2 cellular contexts compared by ENCODE assay signal in the genomic region with DNA sequence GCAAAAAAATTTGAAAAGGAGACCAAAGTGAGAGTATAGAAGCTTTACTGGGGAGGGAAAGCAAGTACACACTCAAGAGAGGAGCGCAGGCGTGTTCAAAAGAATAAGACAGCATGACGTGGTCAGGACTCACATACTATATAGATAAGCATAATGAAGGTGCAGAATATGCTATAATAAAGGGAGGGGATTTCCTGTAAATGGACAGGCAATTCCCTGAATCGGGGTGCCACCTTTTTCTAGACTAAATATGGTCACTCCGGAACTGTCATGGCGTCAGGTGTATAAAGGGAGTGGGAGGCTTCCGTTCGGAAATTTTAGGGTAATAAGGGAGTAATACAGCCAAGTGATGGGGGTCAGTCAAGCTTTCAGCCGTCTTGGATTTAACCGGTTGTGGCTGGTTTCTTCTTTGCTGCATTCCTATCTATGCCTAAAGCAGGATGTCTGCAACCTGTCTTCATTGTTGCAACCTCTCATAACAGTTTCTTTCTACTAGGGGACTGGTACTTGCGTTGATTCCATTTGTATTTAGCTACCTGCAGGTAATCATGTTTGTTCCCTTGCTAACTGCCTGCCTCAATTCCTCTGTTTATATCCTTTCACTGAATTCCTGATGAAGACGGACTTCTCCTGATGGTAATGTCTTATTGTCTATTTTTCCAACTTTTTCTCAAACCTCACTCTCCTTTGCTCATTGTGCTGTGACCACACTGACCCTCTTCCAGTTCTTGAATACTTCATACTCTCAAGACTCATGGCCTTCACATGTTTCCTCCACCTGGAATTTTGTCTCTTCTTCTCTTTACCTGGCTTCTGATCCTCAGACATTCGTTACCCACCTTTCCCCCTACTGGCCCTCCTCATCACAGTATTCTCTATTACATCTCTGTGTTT.
TF ChIP-seq lines count a peak whose summit lies in the region.

No MANE protein-coding gene starts in this region.

TF ChIP-seq in GM23338, 12 proteins besides CTCF, POLR2A, EP300 and RAD21:
- TF ChIP-seq, protein P1, sequence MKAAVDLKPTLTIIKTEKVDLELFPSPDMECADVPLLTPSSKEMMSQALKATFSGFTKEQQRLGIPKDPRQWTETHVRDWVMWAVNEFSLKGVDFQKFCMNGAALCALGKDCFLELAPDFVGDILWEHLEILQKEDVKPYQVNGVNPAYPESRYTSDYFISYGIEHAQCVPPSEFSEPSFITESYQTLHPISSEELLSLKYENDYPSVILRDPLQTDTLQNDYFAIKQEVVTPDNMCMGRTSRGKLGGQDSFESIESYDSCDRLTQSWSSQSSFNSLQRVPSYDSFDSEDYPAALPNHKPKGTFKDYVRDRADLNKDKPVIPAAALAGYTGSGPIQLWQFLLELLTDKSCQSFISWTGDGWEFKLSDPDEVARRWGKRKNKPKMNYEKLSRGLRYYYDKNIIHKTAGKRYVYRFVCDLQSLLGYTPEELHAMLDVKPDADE (IDR thresholded peaks at IDR 0.05), result no peak
TF ChIP-seq in GM23338: peak in this region for 0.

TF ChIP-seq in K562, 482 proteins besides CTCF, POLR2A, EP300 and RAD21 (continues in another document):
- TF ChIP-seq POLR2H (tag; IDR thresholded peaks at IDR 0.05; ENCODE audit: low read depth) (peak; percentile 92), CREB1 (IDR thresholded peaks at IDR 0.05) (peak; percentile 45; the same call in 1 of the 2 replicates), CREB1 (CRISPR knock-in tag; IDR thresholded peaks at IDR 0.05) (no peak), ZNF584 (CRISPR knock-in tag; IDR thresholded peaks at IDR 0.05; ENCODE audit: low read depth) (0 out of 2 replicates have a peak, but pooled peaks have one; percentile 37), RUNX1 (IDR thresholded peaks at IDR 0.05; ENCODE audit: low read depth) (no peak), POLR2AphosphoS2 (IDR thresholded peaks at IDR 0.05; ENCODE audit: low read length) (0 out of 2 replicates have a peak, but pooled peaks have one; percentile 38), HDAC3 (IDR thresholded peaks at IDR 0.05; ENCODE audit: borderline replicate concordance, partially characterized antibody) (no peak), CCNT2 (IDR thresholded peaks at IDR 0.05; ENCODE audit: borderline replicate concordance, extremely low read depth, insufficient read length, low read depth, low read length) (no peak), TAF1 (IDR thresholded peaks at IDR 0.05; ENCODE audit: control insufficient read depth, extremely low read depth, insufficient read depth, low read length, severe bottlenecking) (peak; percentile 37), HIVEP1 (CRISPR knock-in tag; IDR thresholded peaks at IDR 0.05) (no peak), POLR2G (IDR thresholded peaks at IDR 0.05; ENCODE audit: low read depth, low read length) (0 out of 2 replicates have a peak, but pooled peaks have one; percentile 36), C11orf30 (IDR thresholded peaks at IDR 0.05; ENCODE audit: low read depth) (0 out of 2 replicates have a peak, but pooled peaks have one; percentile 24), MEIS2 (IDR thresholded peaks at IDR 0.05; ENCODE audit: partially characterized antibody) (peak; percentile 25), ZNF785 (CRISPR knock-in tag; IDR thresholded peaks at IDR 0.05) (no peak), BRD9 (IDR thresholded peaks at IDR 0.05; ENCODE audit: low read depth, partially characterized antibody) (peak; percentile 14), ZNF324 (CRISPR knock-in tag; IDR thresholded peaks at IDR 0.05) (no peak), NONO (IDR thresholded peaks at IDR 0.05; ENCODE audit: low read depth in 2 of 2, low read length in 1 of 2) (no peak), TAF9B (IDR thresholded peaks at IDR 0.05; ENCODE audit: partially characterized antibody) (peak; percentile 36), ZNF316 (IDR thresholded peaks at IDR 0.05) (0 out of 2 replicates have a peak, but pooled peaks have one; percentile 12), ATF7 (IDR thresholded peaks at IDR 0.05) (peak; percentile 67; the same call in 1 of the 2 replicates), ZBTB7A (IDR thresholded peaks at IDR 0.05; ENCODE audit: borderline replicate concordance, control insufficient read depth, low read depth, low read length) (no peak), NR1H2 (CRISPR knock-in tag; IDR thresholded peaks at IDR 0.05) (no peak), ESRRB (CRISPR knock-in tag; IDR thresholded peaks at IDR 0.05; ENCODE audit: borderline replicate concordance) (no peak), HNRNPUL1 (IDR thresholded peaks at IDR 0.05; ENCODE audit: low read length) (no peak), KLF16 (IDR thresholded peaks at IDR 0.05) (peak; percentile 73; the same call in 1 of the 2 replicates), RNF2 (IDR thresholded peaks at IDR 0.05) (peak; percentile 79), JUND (IDR thresholded peaks at IDR 0.05; ENCODE audit: borderline replicate concordance, low read depth, low read length) (peak; percentile 58; the same call in 1 of the 2 replicates), JUND (tag; IDR thresholded peaks at IDR 0.05; ENCODE audit: borderline replicate concordance, low read depth, low read length) (no peak; the same call in 2 of the 3 replicates), MTA1 (IDR thresholded peaks at IDR 0.05; ENCODE audit: borderline replicate concordance) (no peak), KLF6 (CRISPR knock-in tag; IDR thresholded peaks at IDR 0.05; ENCODE audit: borderline replicate concordance) (no peak), ETV1 (tag; conservative IDR thresholded peaks at IDR 0.05; ENCODE audit: low read depth) (peak; percentile 91), ELF1 (tag; IDR thresholded peaks at IDR 0.05) (0 out of 2 replicates have a peak, but pooled peaks have one; percentile 20)
- TF ChIP-seq, protein P2, sequence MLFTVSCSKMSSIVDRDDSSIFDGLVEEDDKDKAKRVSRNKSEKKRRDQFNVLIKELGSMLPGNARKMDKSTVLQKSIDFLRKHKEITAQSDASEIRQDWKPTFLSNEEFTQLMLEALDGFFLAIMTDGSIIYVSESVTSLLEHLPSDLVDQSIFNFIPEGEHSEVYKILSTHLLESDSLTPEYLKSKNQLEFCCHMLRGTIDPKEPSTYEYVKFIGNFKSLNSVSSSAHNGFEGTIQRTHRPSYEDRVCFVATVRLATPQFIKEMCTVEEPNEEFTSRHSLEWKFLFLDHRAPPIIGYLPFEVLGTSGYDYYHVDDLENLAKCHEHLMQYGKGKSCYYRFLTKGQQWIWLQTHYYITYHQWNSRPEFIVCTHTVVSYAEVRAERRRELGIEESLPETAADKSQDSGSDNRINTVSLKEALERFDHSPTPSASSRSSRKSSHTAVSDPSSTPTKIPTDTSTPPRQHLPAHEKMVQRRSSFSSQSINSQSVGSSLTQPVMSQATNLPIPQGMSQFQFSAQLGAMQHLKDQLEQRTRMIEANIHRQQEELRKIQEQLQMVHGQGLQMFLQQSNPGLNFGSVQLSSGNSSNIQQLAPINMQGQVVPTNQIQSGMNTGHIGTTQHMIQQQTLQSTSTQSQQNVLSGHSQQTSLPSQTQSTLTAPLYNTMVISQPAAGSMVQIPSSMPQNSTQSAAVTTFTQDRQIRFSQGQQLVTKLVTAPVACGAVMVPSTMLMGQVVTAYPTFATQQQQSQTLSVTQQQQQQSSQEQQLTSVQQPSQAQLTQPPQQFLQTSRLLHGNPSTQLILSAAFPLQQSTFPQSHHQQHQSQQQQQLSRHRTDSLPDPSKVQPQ (CRISPR knock-in tag; IDR thresholded peaks at IDR 0.05; ENCODE audit: borderline replicate concordance), result no peak
- TF ChIP-seq, protein P3, sequence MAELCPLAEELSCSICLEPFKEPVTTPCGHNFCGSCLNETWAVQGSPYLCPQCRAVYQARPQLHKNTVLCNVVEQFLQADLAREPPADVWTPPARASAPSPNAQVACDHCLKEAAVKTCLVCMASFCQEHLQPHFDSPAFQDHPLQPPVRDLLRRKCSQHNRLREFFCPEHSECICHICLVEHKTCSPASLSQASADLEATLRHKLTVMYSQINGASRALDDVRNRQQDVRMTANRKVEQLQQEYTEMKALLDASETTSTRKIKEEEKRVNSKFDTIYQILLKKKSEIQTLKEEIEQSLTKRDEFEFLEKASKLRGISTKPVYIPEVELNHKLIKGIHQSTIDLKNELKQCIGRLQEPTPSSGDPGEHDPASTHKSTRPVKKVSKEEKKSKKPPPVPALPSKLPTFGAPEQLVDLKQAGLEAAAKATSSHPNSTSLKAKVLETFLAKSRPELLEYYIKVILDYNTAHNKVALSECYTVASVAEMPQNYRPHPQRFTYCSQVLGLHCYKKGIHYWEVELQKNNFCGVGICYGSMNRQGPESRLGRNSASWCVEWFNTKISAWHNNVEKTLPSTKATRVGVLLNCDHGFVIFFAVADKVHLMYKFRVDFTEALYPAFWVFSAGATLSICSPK (IDR thresholded peaks at IDR 0.05; ENCODE audit: borderline replicate concordance), result no peak
- TF ChIP-seq, protein P4, sequence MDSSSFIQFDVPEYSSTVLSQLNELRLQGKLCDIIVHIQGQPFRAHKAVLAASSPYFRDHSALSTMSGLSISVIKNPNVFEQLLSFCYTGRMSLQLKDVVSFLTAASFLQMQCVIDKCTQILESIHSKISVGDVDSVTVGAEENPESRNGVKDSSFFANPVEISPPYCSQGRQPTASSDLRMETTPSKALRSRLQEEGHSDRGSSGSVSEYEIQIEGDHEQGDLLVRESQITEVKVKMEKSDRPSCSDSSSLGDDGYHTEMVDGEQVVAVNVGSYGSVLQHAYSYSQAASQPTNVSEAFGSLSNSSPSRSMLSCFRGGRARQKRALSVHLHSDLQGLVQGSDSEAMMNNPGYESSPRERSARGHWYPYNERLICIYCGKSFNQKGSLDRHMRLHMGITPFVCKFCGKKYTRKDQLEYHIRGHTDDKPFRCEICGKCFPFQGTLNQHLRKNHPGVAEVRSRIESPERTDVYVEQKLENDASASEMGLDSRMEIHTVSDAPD (CRISPR knock-in tag; IDR thresholded peaks at IDR 0.05), result no peak
- TF ChIP-seq, protein P5, sequence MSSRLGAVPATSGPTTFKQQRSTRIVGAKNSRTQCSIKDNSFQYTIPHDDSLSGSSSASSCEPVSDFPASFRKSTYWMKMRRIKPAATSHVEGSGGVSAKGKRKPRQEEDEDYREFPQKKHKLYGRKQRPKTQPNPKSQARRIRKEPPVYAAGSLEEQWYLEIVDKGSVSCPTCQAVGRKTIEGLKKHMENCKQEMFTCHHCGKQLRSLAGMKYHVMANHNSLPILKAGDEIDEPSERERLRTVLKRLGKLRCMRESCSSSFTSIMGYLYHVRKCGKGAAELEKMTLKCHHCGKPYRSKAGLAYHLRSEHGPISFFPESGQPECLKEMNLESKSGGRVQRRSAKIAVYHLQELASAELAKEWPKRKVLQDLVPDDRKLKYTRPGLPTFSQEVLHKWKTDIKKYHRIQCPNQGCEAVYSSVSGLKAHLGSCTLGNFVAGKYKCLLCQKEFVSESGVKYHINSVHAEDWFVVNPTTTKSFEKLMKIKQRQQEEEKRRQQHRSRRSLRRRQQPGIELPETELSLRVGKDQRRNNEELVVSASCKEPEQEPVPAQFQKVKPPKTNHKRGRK (tag; IDR thresholded peaks at IDR 0.05), result no peak
- TF ChIP-seq, protein P6, sequence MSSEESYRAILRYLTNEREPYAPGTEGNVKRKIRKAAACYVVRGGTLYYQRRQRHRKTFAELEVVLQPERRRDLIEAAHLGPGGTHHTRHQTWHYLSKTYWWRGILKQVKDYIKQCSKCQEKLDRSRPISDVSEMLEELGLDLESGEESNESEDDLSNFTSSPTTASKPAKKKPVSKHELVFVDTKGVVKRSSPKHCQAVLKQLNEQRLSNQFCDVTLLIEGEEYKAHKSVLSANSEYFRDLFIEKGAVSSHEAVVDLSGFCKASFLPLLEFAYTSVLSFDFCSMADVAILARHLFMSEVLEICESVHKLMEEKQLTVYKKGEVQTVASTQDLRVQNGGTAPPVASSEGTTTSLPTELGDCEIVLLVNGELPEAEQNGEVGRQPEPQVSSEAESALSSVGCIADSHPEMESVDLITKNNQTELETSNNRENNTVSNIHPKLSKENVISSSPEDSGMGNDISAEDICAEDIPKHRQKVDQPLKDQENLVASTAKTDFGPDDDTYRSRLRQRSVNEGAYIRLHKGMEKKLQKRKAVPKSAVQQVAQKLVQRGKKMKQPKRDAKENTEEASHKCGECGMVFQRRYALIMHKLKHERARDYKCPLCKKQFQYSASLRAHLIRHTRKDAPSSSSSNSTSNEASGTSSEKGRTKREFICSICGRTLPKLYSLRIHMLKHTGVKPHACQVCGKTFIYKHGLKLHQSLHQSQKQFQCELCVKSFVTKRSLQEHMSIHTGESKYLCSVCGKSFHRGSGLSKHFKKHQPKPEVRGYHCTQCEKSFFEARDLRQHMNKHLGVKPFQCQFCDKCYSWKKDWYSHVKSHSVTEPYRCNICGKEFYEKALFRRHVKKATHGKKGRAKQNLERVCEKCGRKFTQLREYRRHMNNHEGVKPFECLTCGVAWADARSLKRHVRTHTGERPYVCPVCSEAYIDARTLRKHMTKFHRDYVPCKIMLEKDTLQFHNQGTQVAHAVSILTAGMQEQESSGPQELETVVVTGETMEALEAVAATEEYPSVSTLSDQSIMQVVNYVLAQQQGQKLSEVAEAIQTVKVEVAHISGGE (CRISPR knock-in tag; IDR thresholded peaks at IDR 0.05), result peak in 1 of 3 experiments; percentile 25; a peak in 1 of 6 replicates
- TF ChIP-seq, protein P7, sequence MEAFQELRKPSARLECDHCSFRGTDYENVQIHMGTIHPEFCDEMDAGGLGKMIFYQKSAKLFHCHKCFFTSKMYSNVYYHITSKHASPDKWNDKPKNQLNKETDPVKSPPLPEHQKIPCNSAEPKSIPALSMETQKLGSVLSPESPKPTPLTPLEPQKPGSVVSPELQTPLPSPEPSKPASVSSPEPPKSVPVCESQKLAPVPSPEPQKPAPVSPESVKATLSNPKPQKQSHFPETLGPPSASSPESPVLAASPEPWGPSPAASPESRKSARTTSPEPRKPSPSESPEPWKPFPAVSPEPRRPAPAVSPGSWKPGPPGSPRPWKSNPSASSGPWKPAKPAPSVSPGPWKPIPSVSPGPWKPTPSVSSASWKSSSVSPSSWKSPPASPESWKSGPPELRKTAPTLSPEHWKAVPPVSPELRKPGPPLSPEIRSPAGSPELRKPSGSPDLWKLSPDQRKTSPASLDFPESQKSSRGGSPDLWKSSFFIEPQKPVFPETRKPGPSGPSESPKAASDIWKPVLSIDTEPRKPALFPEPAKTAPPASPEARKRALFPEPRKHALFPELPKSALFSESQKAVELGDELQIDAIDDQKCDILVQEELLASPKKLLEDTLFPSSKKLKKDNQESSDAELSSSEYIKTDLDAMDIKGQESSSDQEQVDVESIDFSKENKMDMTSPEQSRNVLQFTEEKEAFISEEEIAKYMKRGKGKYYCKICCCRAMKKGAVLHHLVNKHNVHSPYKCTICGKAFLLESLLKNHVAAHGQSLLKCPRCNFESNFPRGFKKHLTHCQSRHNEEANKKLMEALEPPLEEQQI (IDR thresholded peaks at IDR 0.05), result no peak
- TF ChIP-seq, protein P8, sequence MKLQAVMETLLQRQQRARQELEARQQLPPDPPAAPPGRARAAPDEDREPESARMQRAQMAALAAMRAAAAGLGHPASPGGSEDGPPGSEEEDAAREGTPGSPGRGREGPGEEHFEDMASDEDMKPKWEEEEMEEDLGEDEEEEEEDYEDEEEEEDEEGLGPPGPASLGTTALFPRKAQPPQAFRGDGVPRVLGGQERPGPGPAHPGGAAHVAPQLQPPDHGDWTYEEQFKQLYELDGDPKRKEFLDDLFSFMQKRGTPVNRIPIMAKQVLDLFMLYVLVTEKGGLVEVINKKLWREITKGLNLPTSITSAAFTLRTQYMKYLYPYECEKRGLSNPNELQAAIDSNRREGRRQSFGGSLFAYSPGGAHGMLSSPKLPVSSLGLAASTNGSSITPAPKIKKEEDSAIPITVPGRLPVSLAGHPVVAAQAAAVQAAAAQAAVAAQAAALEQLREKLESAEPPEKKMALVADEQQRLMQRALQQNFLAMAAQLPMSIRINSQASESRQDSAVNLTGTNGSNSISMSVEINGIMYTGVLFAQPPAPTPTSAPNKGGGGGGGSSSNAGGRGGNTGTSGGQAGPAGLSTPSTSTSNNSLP (IDR thresholded peaks at IDR 0.05; ENCODE audit: borderline replicate concordance, low read depth, low read length), result peak; percentile 75; the same call in 1 of the 2 replicates
